Comparison of ENCODE assay signal across 8 cellular contexts in genomic region chr3:49007068-49007770, GRCh38. TPM values are rescaled to one million over a fixed set of nuclear protein-coding genes. Genes with fewer than 3 reads are reported as not detected.
DNase-seq lines count a peak whose midpoint lies in the region; ATAC-seq, FAIRE-seq and TF ChIP-seq lines count a peak whose summit lies in the region.

Gene WDR6, plus strand, starts transcription at chr3:49007391. Its CDS starts 41 bp downstream, at chr3:49007432.

- peak within 1 kb of the TSS; percentile 98 for H3K9ac ChIP-seq in keratinocyte (ENCODE audit: control insufficient read depth, extremely low read depth, insufficient read depth, low read length)

- dilution Hi-C loops in keratinocyte (cut with MboI; ENCODE audit: extremely low pct_ligation_motif_present, low sequenced_read_pairs) = no loop called here

- peaks cover 14% of the 10 kb centered on the region for H3K4me1 ChIP-seq in keratinocyte (ENCODE audit: control insufficient read depth, extremely low read depth, insufficient read depth, low read length)

- peak within 1 kb of the TSS; percentile 94 for H2AFZ ChIP-seq in keratinocyte (ENCODE audit: control insufficient read depth, low read length)

- H3K4me3 ChIP-seq in keratinocyte (ENCODE audit: control insufficient read depth in 2 of 3, extremely low read depth in 1 of 3, insufficient read depth in 2 of 3, low read depth in 1 of 3, low read length in 3 of 3) = peak within 1 kb of the TSS; percentile 63 to 94 (median 91)

- no peaks in the 10 kb centered on the region for H3K9me3 ChIP-seq in keratinocyte (ENCODE audit: control insufficient read depth, low read depth, low read length)

- ATAC-seq in GM19043 (IDR thresholded peaks at IDR 0.05; ENCODE audit: low read depth, unreplicated experiment) (peak; percentile 89), HG03378 (IDR thresholded peaks at IDR 0.05; ENCODE audit: unreplicated experiment) (peak; percentile 73)

- peaks cover 33% of the 10 kb centered on the region for H3K79me2 ChIP-seq in keratinocyte (ENCODE audit: control insufficient read depth, insufficient read depth, low read length)

- H3K36me3 ChIP-seq in keratinocyte (ENCODE audit: control insufficient read depth in 2 of 2, extremely low read depth in 1 of 2, insufficient read depth in 2 of 2, low read length in 2 of 2) = peaks cover 0 to 9% of the 10 kb centered on the region in 2 experiments

- peak; percentile 48 for FAIRE-seq in keratinocyte (lab: Jason Lieb, UNC)

- TF ChIP-seq CTCF in keratinocyte (optimal IDR thresholded peaks at IDR 0.05 in 1 of 3, IDR thresholded peaks at IDR 0.05 in 1 of 3, conservative IDR thresholded peaks at IDR 0.05 in 1 of 3; ENCODE audit: extremely low read depth in 1 of 3, insufficient read depth in 2 of 3, low read length in 3 of 3) = peak in 2 of 3 experiments; percentile 37 to 50

- no peaks in the 10 kb centered on the region for H3K27me3 ChIP-seq in keratinocyte (ENCODE audit: control insufficient read depth, extremely low read depth, insufficient read depth, low read length)

- peaks cover 3% of the 10 kb centered on the region for H4K20me1 ChIP-seq in keratinocyte (ENCODE audit: control insufficient read depth, extremely low read depth, insufficient read depth, low read length)

- H3K4me2 ChIP-seq in keratinocyte (ENCODE audit: control insufficient read depth, extremely low read depth, insufficient read depth, low read depth, low read length) = peak within 1 kb of the TSS; percentile 97

- H3K9me1 ChIP-seq in keratinocyte (ENCODE audit: control insufficient read depth, extremely low read depth, insufficient read depth, low read length) = peaks cover 7% of the 10 kb centered on the region

- peak within 1 kb of the TSS; percentile 93 for H3K27ac ChIP-seq in keratinocyte (ENCODE audit: control insufficient read depth, insufficient read depth, low read length)

- DNase-seq in Ammon's horn (ENCODE audit: low spot score) (peak; percentile 97), NCI-H446 treated with DMSO at 0.1 percent for 48 hours (lab: John Stamatoyannopoulos, UW) (peak; percentile 93), cerebellar nuclear complex (lab: John Stamatoyannopoulos, UW) (peak; percentile 91 to 94), keratinocyte (ENCODE audit: low read depth, low spot score) (peak; percentile 83)
- DNase-seq in activated CD4-positive, CD25-positive, alpha-beta regulatory T cell treated with anti-CD3 and anti-CD28 coated beads, Interleukin-2, amount 50 U/mL, for 72 hours = peak; percentile 96
- peak; percentile 92 to 94 for DNase-seq in stimulated activated CD4-positive, alpha-beta T cell treated with anti-CD3 and anti-CD28 coated beads, Interleukin-15, amount 100 ng/mL, for 1 hour (ENCODE audit: low read depth in 1 of 2, low spot score in 1 of 2)

RNA-seq across cellular contexts. Expression of gene WDR6, which starts in this region (rescaled TPM):
- 61.5 to 90.9 TPM (median 77.4 TPM) in 3 replicates for polyA plus RNA-seq in keratinocyte
- polyA plus RNA-seq in keratinocyte (2011; ENCODE audit: low read depth) = 16.0 TPM
- polyA plus RNA-seq in keratinocyte (2011; cell fraction: cytosol; rRNA removed) = 27.0 and 50.3 TPM in 2 replicates
- 234 and 261 TPM in 2 replicates for polyA plus RNA-seq in keratinocyte (2011; cell fraction: nucleus; rRNA removed)
- 42.1 and 80.2 TPM in 2 replicates for polyA plus RNA-seq in keratinocyte (2012; ENCODE audit: low replicate concordance)
- polyA minus RNA-seq in keratinocyte = 123 to 316 TPM (median 125 TPM) in 3 replicates
- 73.7 TPM for polyA minus RNA-seq in keratinocyte (2011; cell fraction: cytosol; rRNA and poly(A)+ RNA removed)
- 82.5 and 93.1 TPM in 2 replicates for polyA minus RNA-seq in keratinocyte (2011; cell fraction: nucleus; rRNA and poly(A)+ RNA removed)

Comparison
In these comparisons a context has a peak if more than half of its experiments do, and no peak if none do; other contexts are left out.
1. Peak in every context shown above with its lines: DNase-seq, ATAC-seq, H3K4me3 ChIP-seq and H3K27ac ChIP-seq.